Comparison of ENCODE assay signal across 8 cellular contexts in the genomic region with DNA sequence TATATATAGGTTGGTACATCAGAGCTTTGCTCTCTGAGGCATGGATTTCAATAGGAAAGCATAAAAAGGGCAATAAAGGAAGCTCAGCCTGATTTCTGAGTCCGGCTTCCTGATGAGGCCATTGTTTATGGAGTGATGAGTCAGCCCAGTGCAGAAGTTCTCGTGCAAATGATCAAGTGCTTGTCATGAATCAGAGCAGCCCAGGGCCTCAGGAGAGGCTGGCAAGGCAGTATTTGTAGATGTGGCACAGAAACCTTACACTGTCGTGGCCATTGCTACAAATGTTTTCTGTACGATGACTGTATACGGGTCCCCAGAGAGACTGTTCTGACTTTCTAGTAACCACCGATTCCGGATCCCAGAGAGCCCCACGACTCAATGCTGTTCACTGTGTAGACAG. TPM values are rescaled to one million over a fixed set of nuclear protein-coding genes. Genes with fewer than 3 reads are reported as not detected.
A peak's percentile ranks its signal among the peaks of the same experiment; 100 is the strongest.
DNase-seq lines count a peak whose midpoint lies in the region; ATAC-seq, FAIRE-seq and TF ChIP-seq lines count a peak whose summit lies in the region.

No MANE protein-coding gene starts in this region.

- peaks cover 3% of the 10 kb centered on the region for H3K9me3 Mint-ChIP-seq in activated CD4-positive, alpha-beta memory T cell treated with anti-CD3 and anti-CD28 coated beads for 36 hours
- no peaks in the 10 kb centered on the region for H3K9me3 Mint-ChIP-seq in activated CD4-positive, alpha-beta memory T cell treated with anti-CD3 and anti-CD28 coated beads, Interleukin-2, amount 10 ng/mL, durations not matched to agents 7 days and 5 days

- DNase-seq in activated CD4-positive, alpha-beta memory T cell treated with anti-CD3 and anti-CD28 coated beads for 36 hours, result peak; percentile 32
- DNase-seq in activated CD4-positive, alpha-beta memory T cell treated with anti-CD3 and anti-CD28 coated beads, Interleukin-2, amount 10 ng/mL, durations not matched to agents 7 days and 5 days, result no peak
- DNase-seq in Panc1 (ENCODE audit: low read depth, low spot score) (peak; percentile 74), pancreas (no peak)

- peak overlapping the region in 1 of 2 experiments; percentile 14; a peak in 1 of 4 replicates for H3K4me3 ChIP-seq in Panc1 (ENCODE audit: low read depth in 2 of 2, low read length in 2 of 2)
- no peak overlapping the region for H3K4me3 ChIP-seq in pancreas

- peaks cover 5% of the 10 kb centered on the region for H3K27me3 Mint-ChIP-seq in activated CD4-positive, alpha-beta memory T cell treated with anti-CD3 and anti-CD28 coated beads for 36 hours
- peaks cover 19% of the 10 kb centered on the region for H3K27me3 Mint-ChIP-seq in activated CD4-positive, alpha-beta memory T cell treated with anti-CD3 and anti-CD28 coated beads, Interleukin-2, amount 10 ng/mL, durations not matched to agents 7 days and 5 days

- H3K9me3 ChIP-seq in Panc1 (ENCODE audit: control insufficient read depth, insufficient read depth, low read depth, low read length) (no peaks in the 10 kb centered on the region), pancreas (no peaks in the 10 kb centered on the region)

- in situ Hi-C loops in Panc1 (cut with HindIII; ENCODE audit: low pct_unique_long_range_greater_than_20kb, low sequenced_read_pairs), result no loop called here

- H3K36me3 Mint-ChIP-seq in activated CD4-positive, alpha-beta memory T cell treated with anti-CD3 and anti-CD28 coated beads for 36 hours, result no peaks in the 10 kb centered on the region
- H3K36me3 Mint-ChIP-seq in activated CD4-positive, alpha-beta memory T cell treated with anti-CD3 and anti-CD28 coated beads, Interleukin-2, amount 10 ng/mL, durations not matched to agents 7 days and 5 days (ENCODE audit: low read depth), result no peaks in the 10 kb centered on the region

- BruUV-seq in Panc1 (replicated peaks; lab: Mats Ljungman, UMichigan), result no TSS peak

- no peaks in the 10 kb centered on the region for H3K4me1 Mint-ChIP-seq in activated CD4-positive, alpha-beta memory T cell treated with anti-CD3 and anti-CD28 coated beads for 36 hours (ENCODE audit: low read depth)
- no peaks in the 10 kb centered on the region for H3K4me1 Mint-ChIP-seq in activated CD4-positive, alpha-beta memory T cell treated with anti-CD3 and anti-CD28 coated beads, Interleukin-2, amount 10 ng/mL, durations not matched to agents 7 days and 5 days

- TF ChIP-seq CTCF in Panc1 (IDR thresholded peaks at IDR 0.05) (no peak), pancreas (IDR thresholded peaks at IDR 0.05) (no peak)

- H3K27me3 ChIP-seq in Panc1 (ENCODE audit: control insufficient read depth, insufficient read depth, low read length), result no peaks in the 10 kb centered on the region
- H3K27me3 ChIP-seq in pancreas, result no peaks in the 10 kb centered on the region

- FAIRE-seq in pancreas (lab: Jason Lieb, UNC), result peak; percentile 73

- peak overlapping the region; percentile 34; the same call in 1 of the 2 replicates for H3K27ac ChIP-seq in Panc1 (ENCODE audit: low read length)
- H3K27ac ChIP-seq in pancreas, result peak overlapping the region in 2 of 4 donors; percentile 48 to 60

- ATAC-seq in Panc1 (peak; percentile 95), esophagus mucosa (peak; percentile 90), pancreas (peak; percentile 38 to 93 (median 84)), GM18867 (IDR thresholded peaks at IDR 0.05; ENCODE audit: unreplicated experiment) (no peak), GM19328 (IDR thresholded peaks at IDR 0.05; ENCODE audit: unreplicated experiment) (no peak), HG02973 (IDR thresholded peaks at IDR 0.05; ENCODE audit: unreplicated experiment) (no peak)

- POLR2A ChIA-PET in activated CD4-positive, alpha-beta memory T cell treated with anti-CD3 and anti-CD28 coated beads for 36 hours (lab: Charles Lee), result no interaction called here
- POLR2A ChIA-PET in activated CD4-positive, alpha-beta memory T cell treated with anti-CD3 and anti-CD28 coated beads, Interleukin-2, amount 10 ng/mL, durations not matched to agents 7 days and 5 days (lab: Charles Lee), result no interaction called here
- POLR2A ChIA-PET in Panc1 (lab: Charles Lee), result no interaction called here

- H3K4me3 Mint-ChIP-seq in activated CD4-positive, alpha-beta memory T cell treated with anti-CD3 and anti-CD28 coated beads for 36 hours, result no peak overlapping the region
- H3K4me3 Mint-ChIP-seq in activated CD4-positive, alpha-beta memory T cell treated with anti-CD3 and anti-CD28 coated beads, Interleukin-2, amount 10 ng/mL, durations not matched to agents 7 days and 5 days, result no peak overlapping the region

- H3K4me1 ChIP-seq in Panc1 (ENCODE audit: control insufficient read depth, insufficient read depth, low read length) (0 out of 2 replicates have a peak, but pooled peaks cover 12% of the 10 kb centered on the region), pancreas (peaks cover 0 to 10% (median 0%) of the 10 kb centered on the region in 3 donors)

- 53 to 64% methylated on average over 8 of the region's 8 CpGs for WGBS in pancreas, 2 donors

- intact Hi-C loops in activated CD4-positive, alpha-beta memory T cell treated with anti-CD3 and anti-CD28 coated beads for 36 hours (cut with micrococcal nuclease), result no loop called here
- intact Hi-C loops in Panc1 (cut with micrococcal nuclease; ENCODE audit: unreplicated experiment) (no loop called here), pancreas (cut with DNase I) (no loop called here)

- no peak overlapping the region for H3K27ac Mint-ChIP-seq in activated CD4-positive, alpha-beta memory T cell treated with anti-CD3 and anti-CD28 coated beads for 36 hours
- H3K27ac Mint-ChIP-seq in activated CD4-positive, alpha-beta memory T cell treated with anti-CD3 and anti-CD28 coated beads, Interleukin-2, amount 10 ng/mL, durations not matched to agents 7 days and 5 days, result no peak overlapping the region

- H3K36me3 ChIP-seq in Panc1 (ENCODE audit: control insufficient read depth, insufficient read depth, low read length), result no peaks in the 10 kb centered on the region
- H3K36me3 ChIP-seq in pancreas, result no peaks in the 10 kb centered on the region

- CTCF ChIA-PET in activated CD4-positive, alpha-beta memory T cell treated with anti-CD3 and anti-CD28 coated beads for 36 hours (lab: Charles Lee), result interaction anchor here (1.4 to 2.7 kb wide), 2 partner anchors 10 to 281 kb away, joined by 7 to 11 read pairs; no protein-coding TSS in a partner anchor
- CTCF ChIA-PET in activated CD4-positive, alpha-beta memory T cell treated with anti-CD3 and anti-CD28 coated beads, Interleukin-2, amount 10 ng/mL, durations not matched to agents 7 days and 5 days (lab: Charles Lee), result interaction anchor here (2.9 kb wide), 1 partner anchor 10 kb away, joined by 13 read pairs; no protein-coding TSS in a partner anchor
- CTCF ChIA-PET in Panc1 (lab: Charles Lee), result interaction anchor here (0.6 to 1.6 kb wide), 2 partner anchors 10 to 169 kb away, joined by 3 to 4 read pairs; no protein-coding TSS in a partner anchor

RNA-seq across cellular contexts. Expression of gene UMODL1, which starts 26.7 kb away (rescaled TPM):
- total RNA-seq in activated CD4-positive, alpha-beta memory T cell treated with anti-CD3 and anti-CD28 coated beads for 36 hours, result not detected
- under 1 TPM; 0.05 to 0.10 TPM for total RNA-seq in activated CD4-positive, alpha-beta memory T cell treated with anti-CD3 and anti-CD28 coated beads, Interleukin-2, amount 10 ng/mL, durations not matched to agents 7 days and 5 days
- total RNA-seq in Panc1 (2021; ENCODE audit: unreplicated experiment) (0.18 TPM), esophagus mucosa (0.08 TPM), pancreas (under 1 TPM in 1 of 6 donors, not detected in 5; 0.06 TPM)
- polyA plus RNA-seq in Panc1 (2012; ENCODE audit: insufficient read length), result not detected
- under 1 TPM in 1 of 2 donors, not detected in 1; 0.02 TPM for polyA plus RNA-seq in pancreas

Comparison
In these comparisons a context has a peak if more than half of its experiments do, and no peak if none do; other contexts are left out.
1. DNase-seq: peak in activated CD4-positive, alpha-beta memory T cell treated with anti-CD3 and anti-CD28 coated beads for 36 hours (single experiment) and Panc1 (single experiment); none in activated CD4-positive, alpha-beta memory T cell treated with anti-CD3 and anti-CD28 coated beads, Interleukin-2, amount 10 ng/mL, durations not matched to agents 7 days and 5 days (single experiment) and pancreas (0 of 6).
2. ATAC-seq: peak in Panc1 (single experiment), esophagus mucosa (single experiment) and pancreas (4 of 4); none in GM18867 (single experiment), GM19328 (single experiment) and HG02973 (single experiment).